Comparison of ENCODE assay signal across 12 cellular contexts in the genomic region with DNA sequence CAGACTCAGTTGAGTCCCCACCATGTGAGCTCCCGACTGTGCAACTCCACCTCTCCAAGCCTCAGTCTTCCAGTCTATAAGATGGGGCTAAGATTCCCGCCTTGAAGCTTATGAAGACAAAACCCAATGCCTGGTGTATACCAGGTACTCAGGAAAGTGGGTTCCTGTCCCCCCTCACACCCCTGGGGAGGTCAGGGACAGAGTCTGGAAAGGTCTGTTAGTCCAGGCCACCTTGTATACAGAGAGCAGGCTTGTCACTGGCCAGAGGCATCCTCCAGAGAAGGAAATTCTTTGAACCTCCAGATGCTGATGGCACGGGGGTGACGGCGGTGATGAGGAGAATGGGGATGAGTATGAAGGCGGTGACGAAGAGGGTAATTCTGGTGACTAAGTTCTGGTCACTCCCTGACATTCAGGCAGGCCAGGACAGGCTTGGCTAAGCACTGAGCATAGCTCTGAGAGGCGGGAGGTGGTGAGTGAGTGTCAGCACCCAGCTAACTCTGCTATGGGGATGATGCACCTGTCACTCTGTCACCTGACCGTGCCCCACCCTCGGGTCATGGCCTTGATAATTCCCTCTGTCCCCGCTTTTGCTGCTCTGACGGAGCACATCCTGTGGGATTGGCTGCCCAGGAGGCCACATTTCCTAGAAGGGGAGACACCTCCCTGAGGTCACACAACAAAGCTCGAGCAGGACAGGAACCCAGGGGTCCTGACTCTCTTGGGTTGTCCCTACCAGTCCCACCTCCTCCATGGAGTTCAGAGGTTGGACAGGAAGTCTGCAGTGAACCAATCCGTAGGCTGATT. TPM values are rescaled to one million over a fixed set of nuclear protein-coding genes. Genes with fewer than 3 reads are reported as not detected.
A peak's percentile ranks its signal among the peaks of the same experiment; 100 is the strongest.
DNase-seq lines count a peak whose midpoint lies in the region; ATAC-seq and TF ChIP-seq lines count a peak whose summit lies in the region.
"Had no signal": no experiment of that assay in that cellular context is flagged by ENCODE, and none has a peak within 500 bp of the region (broad histone marks: within the 10 kb centered on the region; RNA-seq: fewer than 3 reads in every experiment).

No MANE protein-coding gene starts in this region.

- DNase-seq in activated CD4-positive, alpha-beta T cell treated with anti-CD3 and anti-CD28 coated beads, Interleukin-2, amount 10 ng/mL, durations not matched to agents 24 days and 14 days = peak; percentile 53
- DNase-seq in activated CD4-positive, alpha-beta T cell treated with anti-CD3 and anti-CD28 coated beads for 4 hours = no peak
- DNase-seq in PC-9 = peak; percentile 57 to 60
- DNase-seq in foreskin keratinocyte = peak; percentile 90 to 96
- DNase-seq in stimulated activated CD8-positive, alpha-beta memory T cell treated with anti-CD3 and anti-CD28 coated beads, Interleukin-4, amount 100 ng/mL, for 48 hours = peak; percentile 19
- no peak for DNase-seq in thyroid gland
- DNase-seq in effector CD4-positive, alpha-beta T cell = no peak
- DNase-seq in effector memory CD8-positive, alpha-beta T cell = no peak
- DNase-seq: body of pancreas, foreskin melanocyte, MV-4-11 had no signal

- intact Hi-C loops in activated CD4-positive, alpha-beta T cell treated with anti-CD3 and anti-CD28 coated beads, Interleukin-2, amount 10 ng/mL, durations not matched to agents 24 days and 14 days (cut with micrococcal nuclease) = no loop called here
- intact Hi-C loops in PC-9 (cut with micrococcal nuclease; ENCODE audit: unreplicated experiment) (no loop called here), thyroid gland (cut with DNase I) (no loop called here)

- H2AFZ ChIP-seq in PC-9 = no peak overlapping the region

- 0 out of 2 replicates have a peak overlapping the region, but pooled peaks have one; percentile 19 for H3K4me2 ChIP-seq in PC-9

- H3K9me2 ChIP-seq in PC-9 (ENCODE audit: insufficient read depth) = no peaks in the 10 kb centered on the region

- H3K4me1 ChIP-seq in PC-9 (replicated peaks; ENCODE audit: insufficient read depth) (peaks cover 8% of the 10 kb centered on the region), foreskin keratinocyte (peaks cover 13% of the 10 kb centered on the region), thyroid gland (peaks cover 0 to 3% of the 10 kb centered on the region in 2 donors)

- H3K36me3 Mint-ChIP-seq in activated CD4-positive, alpha-beta T cell treated with anti-CD3 and anti-CD28 coated beads, Interleukin-2, amount 10 ng/mL, durations not matched to agents 24 days and 14 days (ENCODE audit: low read depth) = no peaks in the 10 kb centered on the region
- H3K36me3 Mint-ChIP-seq in effector memory CD8-positive, alpha-beta T cell (ENCODE audit: insufficient read depth) = peaks cover 3% of the 10 kb centered on the region

- no peaks in the 10 kb centered on the region for H3K4me1 Mint-ChIP-seq in activated CD4-positive, alpha-beta T cell treated with anti-CD3 and anti-CD28 coated beads, Interleukin-2, amount 10 ng/mL, durations not matched to agents 24 days and 14 days
- peaks cover 0 to 4% of the 10 kb centered on the region in 2 donors for H3K4me1 Mint-ChIP-seq in effector memory CD8-positive, alpha-beta T cell (ENCODE audit: low read depth in 2 of 2)

- POLR2A ChIA-PET in PC-9 (lab: Charles Lee; ENCODE audit: unreplicated experiment) = no interaction called here

- H3F3A ChIP-seq in PC-9 (ENCODE audit: insufficient read depth, low read depth) = peaks cover 25% of the 10 kb centered on the region; the same call in 1 of the 2 replicates

- ATAC-seq in foreskin keratinocyte = peak; percentile 94
- no peak for ATAC-seq in effector memory CD8-positive, alpha-beta T cell (replicated peaks)
- ATAC-seq: body of pancreas had no signal

- H3K27me3 Mint-ChIP-seq in activated CD4-positive, alpha-beta T cell treated with anti-CD3 and anti-CD28 coated beads, Interleukin-2, amount 10 ng/mL, durations not matched to agents 24 days and 14 days = no peaks in the 10 kb centered on the region
- H3K27me3 Mint-ChIP-seq in effector memory CD8-positive, alpha-beta T cell = peaks cover 8 to 11% of the 10 kb centered on the region in 2 donors

- WGBS in thyroid gland, 2 donors = 70 to 73% methylated on average over 13 of the region's 14 CpGs

- no peaks in the 10 kb centered on the region for H3K27me3 ChIP-seq in PC-9 (ENCODE audit: insufficient read depth, low read depth)
- H3K27me3 ChIP-seq in foreskin keratinocyte = no peaks in the 10 kb centered on the region
- H3K27me3 ChIP-seq in thyroid gland = no peaks in the 10 kb centered on the region
- H3K27me3 ChIP-seq: body of pancreas had no signal

- H3K9me3 Mint-ChIP-seq in activated CD4-positive, alpha-beta T cell treated with anti-CD3 and anti-CD28 coated beads, Interleukin-2, amount 10 ng/mL, durations not matched to agents 24 days and 14 days = no peaks in the 10 kb centered on the region
- H3K9me3 Mint-ChIP-seq in effector memory CD8-positive, alpha-beta T cell = no peaks in the 10 kb centered on the region

- no peak overlapping the region for H3K27ac Mint-ChIP-seq in activated CD4-positive, alpha-beta T cell treated with anti-CD3 and anti-CD28 coated beads, Interleukin-2, amount 10 ng/mL, durations not matched to agents 24 days and 14 days
- H3K27ac Mint-ChIP-seq in effector memory CD8-positive, alpha-beta T cell = no peak overlapping the region

- no peaks in the 10 kb centered on the region for H4K20me1 ChIP-seq in PC-9 (ENCODE audit: insufficient read depth)

- CTCF ChIA-PET in PC-9 (lab: Charles Lee) = no interaction called here

- TF ChIP-seq POLR2A in thyroid gland (IDR thresholded peaks at IDR 0.05) = no peak

- H3K27ac ChIP-seq in PC-9 = no peak overlapping the region
- peak overlapping the region; percentile 77 for H3K27ac ChIP-seq in foreskin keratinocyte
- H3K27ac ChIP-seq in thyroid gland = no peak overlapping the region
- H3K27ac ChIP-seq: body of pancreas, tibial artery had no signal

- H3K79me2 ChIP-seq in PC-9 (ENCODE audit: low read depth) = no peaks in the 10 kb centered on the region

- TF ChIP-seq CTCF in PC-9 (conservative IDR thresholded peaks at IDR 0.05) = no peak
- TF ChIP-seq CTCF in foreskin keratinocyte (conservative IDR thresholded peaks at IDR 0.05) = no peak
- TF ChIP-seq CTCF in thyroid gland (IDR thresholded peaks at IDR 0.05) = no peak

- BruUV-seq in PC-9 (replicated peaks; lab: Mats Ljungman, UMichigan) = no TSS peak

- no peaks in the 10 kb centered on the region for H3K9me3 ChIP-seq in PC-9 (ENCODE audit: insufficient read depth, low read depth)
- no peaks in the 10 kb centered on the region for H3K9me3 ChIP-seq in thyroid gland
- H3K9me3 ChIP-seq: body of pancreas, tibial artery had no signal

- H3K36me3 ChIP-seq in PC-9 (ENCODE audit: low read depth) (no peaks in the 10 kb centered on the region), thyroid gland (no peaks in the 10 kb centered on the region)
- H3K36me3 ChIP-seq: tibial artery had no signal

- H3K4me3 ChIP-seq in PC-9 (no peak overlapping the region), thyroid gland (replicated peaks in 1 of 3) (no peak overlapping the region)
- H3K4me3 ChIP-seq: body of pancreas, tibial artery had no signal

- H3K4me3 Mint-ChIP-seq in activated CD4-positive, alpha-beta T cell treated with anti-CD3 and anti-CD28 coated beads, Interleukin-2, amount 10 ng/mL, durations not matched to agents 24 days and 14 days = no peak overlapping the region
- H3K4me3 Mint-ChIP-seq in effector memory CD8-positive, alpha-beta T cell = no peak overlapping the region

RNA-seq across cellular contexts. Expression of gene CSNK1E, which starts 30.9 kb away (rescaled TPM):
- 157 and 159 TPM in 2 replicates for total RNA-seq in activated CD4-positive, alpha-beta T cell treated with anti-CD3 and anti-CD28 coated beads, Interleukin-2, amount 10 ng/mL, durations not matched to agents 24 days and 14 days
- total RNA-seq in PC-9 (2021) (331 and 348 TPM in 2 replicates), foreskin keratinocyte (194 and 204 TPM in 2 replicates), thyroid gland (10 to 100 TPM; 53.2 to 98.4 (median 69.5) TPM)
- 134 and 153 TPM in 2 replicates for polyA plus RNA-seq in foreskin keratinocyte

Comparison
In these comparisons a context has a peak if more than half of its experiments do, and no peak if none do; other contexts are left out.
1. DNase-seq: peak in activated CD4-positive, alpha-beta T cell treated with anti-CD3 and anti-CD28 coated beads, Interleukin-2, amount 10 ng/mL, durations not matched to agents 24 days and 14 days (single experiment), PC-9 (2 of 2), foreskin keratinocyte (2 of 2) and stimulated activated CD8-positive, alpha-beta memory T cell treated with anti-CD3 and anti-CD28 coated beads, Interleukin-4, amount 100 ng/mL, for 48 hours (single experiment); none in activated CD4-positive, alpha-beta T cell treated with anti-CD3 and anti-CD28 coated beads for 4 hours (0 of 2), thyroid gland (0 of 2), effector CD4-positive, alpha-beta T cell (single experiment) and effector memory CD8-positive, alpha-beta T cell (0 of 3).